ENCODE assay signal across 13 cellular contexts in the genomic region with DNA sequence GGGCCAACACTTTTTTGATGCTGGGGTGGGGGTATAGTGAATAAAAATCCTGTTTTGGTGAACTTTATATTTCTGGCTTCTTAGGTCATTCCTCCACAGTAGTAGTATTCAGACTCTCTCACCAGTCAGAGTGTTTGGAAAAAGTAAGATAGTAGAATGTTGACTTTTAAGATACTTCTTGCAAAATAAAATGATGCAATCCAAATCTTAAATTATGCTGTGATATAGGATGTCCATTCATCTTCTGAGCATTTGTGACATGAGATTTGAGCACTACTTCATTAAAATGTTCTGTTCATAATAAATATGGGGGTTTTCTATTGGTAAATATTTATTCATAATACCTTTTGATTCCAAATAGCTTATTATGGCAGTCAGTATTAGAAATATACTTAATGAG.
DNase-seq lines count a peak whose midpoint lies in the region; ATAC-seq, FAIRE-seq and TF ChIP-seq lines count a peak whose summit lies in the region.
"Had no signal": no experiment of that assay in that cellular context is flagged by ENCODE, and none has a peak within 500 bp of the region (broad histone marks: within the 10 kb centered on the region; RNA-seq: fewer than 3 reads in every experiment).

No MANE protein-coding gene starts in this region.

- H3K4me2 ChIP-seq in MM.1S (ENCODE audit: low read depth, low read length) (peak overlapping the region; percentile 53; the same call in 1 of the 2 replicates), K562 (ENCODE audit: insufficient read depth, low read length) (no peak overlapping the region)
- H3K4me2 ChIP-seq: GM23338 had no signal

- ATAC-seq in K562, result no peak
- ATAC-seq: GM23338 had no signal

- peaks cover 6% of the 10 kb centered on the region for H3F3A ChIP-seq in MM.1S (ENCODE audit: insufficient read depth, low read length)

- intact Hi-C loops in CD14-positive monocyte (cut with micrococcal nuclease), result no loop called here
- intact Hi-C loops in K562 (cut with micrococcal nuclease), result no loop called here
- intact Hi-C loops in esophagus muscularis mucosa (cut with DNase I), result no loop called here

- no peaks in the 10 kb centered on the region for H3K9me3 ChIP-seq in MM.1S (replicated peaks; ENCODE audit: insufficient read depth, low read length)
- H3K9me3 ChIP-seq in K562 (replicated peaks; ENCODE audit: control insufficient read depth, insufficient read depth, low read depth, low read length), result no peaks in the 10 kb centered on the region
- no peaks in the 10 kb centered on the region for H3K9me3 ChIP-seq in esophagus muscularis mucosa

- no peaks in the 10 kb centered on the region for H3K9me1 ChIP-seq in K562 (ENCODE audit: control insufficient read depth, insufficient read depth, low read length)

- CTCF ChIA-PET in K562 (lab: Yijun Ruan, JAX; ENCODE audit: low intra/inter-chr PET ratio), result no interaction called here

- H3K4me1 Mint-ChIP-seq in CD14-positive monocyte, result peaks cover 17% of the 10 kb centered on the region
- H3K4me1 Mint-ChIP-seq: CD8-positive, alpha-beta memory T cell; GM23338; H9 had no signal

- no peaks in the 10 kb centered on the region for H3K27me3 Mint-ChIP-seq in CD14-positive monocyte (ENCODE audit: low read depth in 3 of 3)
- H3K27me3 Mint-ChIP-seq: CD8-positive, alpha-beta memory T cell had no signal

- H3K9me3 Mint-ChIP-seq in CD14-positive monocyte, result peaks cover 0 to 2% (median 0%) of the 10 kb centered on the region in 7 donors
- H3K9me3 Mint-ChIP-seq: CD8-positive, alpha-beta memory T cell; GM23338; H9 had no signal

- peaks cover 17 to 22% of the 10 kb centered on the region in 2 donors for H3K36me3 Mint-ChIP-seq in CD14-positive monocyte

- no peak for TF ChIP-seq POLR2A in K562 (conservative IDR thresholded peaks at IDR 0.05)
- TF ChIP-seq POLR2A in esophagus muscularis mucosa (IDR thresholded peaks at IDR 0.05; ENCODE audit: low read depth), result no peak

- no TSS peak for BruUV-seq in K562 (replicated peaks; lab: Mats Ljungman, UMichigan)

- no peaks in the 10 kb centered on the region for H3K9me2 ChIP-seq in MM.1S (replicated peaks; ENCODE audit: insufficient read depth, low read length)

- POLR2A ChIA-PET in K562 (lab: Yijun Ruan, JAX), result no interaction called here

- no peak overlapping the region for H3K9ac ChIP-seq in MM.1S (ENCODE audit: low read length)
- H3K9ac ChIP-seq in K562 (ENCODE audit: insufficient read depth in 1 of 2, low read depth in 2 of 2, low read length in 2 of 2), result no peak overlapping the region

- H3K36me3 ChIP-seq in MM.1S (replicated peaks; ENCODE audit: insufficient read depth, low read length) (no peaks in the 10 kb centered on the region), K562 (ENCODE audit: control insufficient read depth, insufficient read depth, low read length) (peaks cover 85% of the 10 kb centered on the region), esophagus muscularis mucosa (peaks cover 0 to 6% (median 3%) of the 10 kb centered on the region in 4 donors)

- in situ Hi-C loops in K562 (cut with MboI), result no loop called here
- in situ Hi-C loops in GM13976 (cut with MboI; ENCODE audit: low sequenced_read_pairs, unreplicated experiment), result no loop called here

- peaks cover 14% of the 10 kb centered on the region for H3K4me1 ChIP-seq in MM.1S (ENCODE audit: low read length)
- H3K4me1 ChIP-seq in K562 (replicated peaks in 1 of 2; ENCODE audit: control insufficient read depth in 2 of 2, insufficient read depth in 2 of 2, low read length in 2 of 2), result no peaks in the 10 kb centered on the region
- peaks cover 0 to 3% (median 0%) of the 10 kb centered on the region in 4 donors for H3K4me1 ChIP-seq in esophagus muscularis mucosa

- TF ChIP-seq CTCF in CD14-positive monocyte (IDR thresholded peaks at IDR 0.05) (no peak), MM.1S (IDR thresholded peaks at IDR 0.05; ENCODE audit: low read length) (no peak), K562 (IDR thresholded peaks at IDR 0.05 in 2 of 3, conservative IDR thresholded peaks at IDR 0.05 in 1 of 3; ENCODE audit: insufficient read depth in 2 of 3, low read depth in 1 of 3, low read length in 3 of 3) (no peak), fibroblast of the aortic adventitia (IDR thresholded peaks at IDR 0.05; ENCODE audit: insufficient read depth, low read length) (no peak), GM13976 (IDR thresholded peaks at IDR 0.05; ENCODE audit: borderline replicate concordance, control extremely low read depth, extremely low read depth, insufficient read depth, missing control alignments) (no peak), esophagus muscularis mucosa (IDR thresholded peaks at IDR 0.05) (no peak)

- no peak overlapping the region for H2AFZ ChIP-seq in MM.1S (ENCODE audit: low read length)
- no peak overlapping the region for H2AFZ ChIP-seq in K562 (ENCODE audit: low read depth, low read length)
- H2AFZ ChIP-seq: GM23338 had no signal

- H3K79me2 ChIP-seq in MM.1S (ENCODE audit: low read length) (no peaks in the 10 kb centered on the region), K562 (ENCODE audit: control insufficient read depth, insufficient read depth, low read length) (peaks cover 60% of the 10 kb centered on the region)

- no peak for FAIRE-seq in K562 (lab: Jason Lieb, UNC)
- FAIRE-seq: GM12878 had no signal

- H3K27ac Mint-ChIP-seq in CD14-positive monocyte, result peak overlapping the region in 5 of 7 donors; percentile 30 to 54 (median 42)
- H3K27ac Mint-ChIP-seq: CD8-positive, alpha-beta memory T cell; GM23338; H9 had no signal

- no peak for TF ChIP-seq RAD21 in K562 (CRISPR knock-in tag; conservative IDR thresholded peaks at IDR 0.05 in 1 of 2, IDR thresholded peaks at IDR 0.05 in 1 of 2)

- no peaks in the 10 kb centered on the region for H3K27me3 ChIP-seq in MM.1S (replicated peaks; ENCODE audit: insufficient read depth, low read length)
- no peaks in the 10 kb centered on the region for H3K27me3 ChIP-seq in K562 (ENCODE audit: control insufficient read depth in 2 of 2, insufficient read depth in 2 of 2, low read length in 2 of 2)
- no peaks in the 10 kb centered on the region for H3K27me3 ChIP-seq in esophagus muscularis mucosa

- no peak overlapping the region for H3K4me3 Mint-ChIP-seq in CD14-positive monocyte
- H3K4me3 Mint-ChIP-seq: CD8-positive, alpha-beta memory T cell; GM23338; H9 had no signal

- no peak for DNase-seq in CD14-positive monocyte (ENCODE audit: low spot score)
- no peak for DNase-seq in MM.1S
- DNase-seq in K562 (ENCODE audit: extremely low read depth in 1 of 4, low spot score in 3 of 4), result no peak
- peak; percentile 6 for DNase-seq in fibroblast of the aortic adventitia (ENCODE audit: low read depth)
- DNase-seq in GM13976 (ENCODE audit: low spot score), result no peak
- no peak for DNase-seq in activated CD4-positive, CD25-positive, alpha-beta regulatory T cell (lab: John Stamatoyannopoulos, UW)
- DNase-seq in activated gamma-delta T cell treated with Interleukin-2 at 50 U/mL for 16 hours, result no peak
- DNase-seq in esophagus muscularis mucosa (ENCODE audit: extremely low spot score), result no peak
- DNase-seq: CD8-positive, alpha-beta memory T cell; DMS 273 treated with DMSO at 0.1 percent for 48 hours; H9 had no signal

- no peak overlapping the region for H3K27ac ChIP-seq in MM.1S (ENCODE audit: low read length)
- no peak overlapping the region for H3K27ac ChIP-seq in K562 (ENCODE audit: extremely low read depth, low read depth, low read length)
- H3K27ac ChIP-seq in esophagus muscularis mucosa (replicated peaks in 1 of 4), result no peak overlapping the region

- H4K20me1 ChIP-seq in MM.1S (ENCODE audit: insufficient read depth, low read length) (no peaks in the 10 kb centered on the region), K562 (replicated peaks; ENCODE audit: control insufficient read depth, insufficient read depth, low read length) (no peaks in the 10 kb centered on the region)

- TF ChIP-seq EP300 in K562 (IDR thresholded peaks at IDR 0.05; ENCODE audit: low read length), result no peak
- no peak for TF ChIP-seq EP300 in esophagus muscularis mucosa (IDR thresholded peaks at IDR 0.05)

- H3K4me3 ChIP-seq in MM.1S (ENCODE audit: low read length) (no peak overlapping the region), K562 (no peak overlapping the region), fibroblast of the aortic adventitia (ENCODE audit: low read depth, low read length) (no peak overlapping the region), esophagus muscularis mucosa (no peak overlapping the region)
- H3K4me3 ChIP-seq: GM12878, GM23338 had no signal

TF ChIP-seq in K562, 482 proteins besides CTCF, POLR2A, EP300 and RAD21 (continues in another document):
- TF ChIP-seq, protein P1, sequence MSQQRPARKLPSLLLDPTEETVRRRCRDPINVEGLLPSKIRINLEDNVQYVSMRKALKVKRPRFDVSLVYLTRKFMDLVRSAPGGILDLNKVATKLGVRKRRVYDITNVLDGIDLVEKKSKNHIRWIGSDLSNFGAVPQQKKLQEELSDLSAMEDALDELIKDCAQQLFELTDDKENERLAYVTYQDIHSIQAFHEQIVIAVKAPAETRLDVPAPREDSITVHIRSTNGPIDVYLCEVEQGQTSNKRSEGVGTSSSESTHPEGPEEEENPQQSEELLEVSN (IDR thresholded peaks at IDR 0.05; ENCODE audit: borderline replicate concordance in 1 of 2, extremely low read depth in 1 of 2, insufficient read depth in 1 of 2, insufficient read length in 1 of 2, low read depth in 1 of 2, low read length in 1 of 2, poor library complexity in 1 of 2, severe bottlenecking in 1 of 2), result no peak
- no peak for TF ChIP-seq ZNF668 (CRISPR knock-in tag; IDR thresholded peaks at IDR 0.05)
- TF ChIP-seq FOXA1 (IDR thresholded peaks at IDR 0.05; ENCODE audit: borderline replicate concordance), result no peak
- no peak for TF ChIP-seq ZNF23 (CRISPR knock-in tag; IDR thresholded peaks at IDR 0.05)
- no peak for TF ChIP-seq NFXL1 (CRISPR knock-in tag; IDR thresholded peaks at IDR 0.05)
- TF ChIP-seq LCOR (CRISPR knock-in tag; IDR thresholded peaks at IDR 0.05), result no peak
- TF ChIP-seq, protein P2, sequence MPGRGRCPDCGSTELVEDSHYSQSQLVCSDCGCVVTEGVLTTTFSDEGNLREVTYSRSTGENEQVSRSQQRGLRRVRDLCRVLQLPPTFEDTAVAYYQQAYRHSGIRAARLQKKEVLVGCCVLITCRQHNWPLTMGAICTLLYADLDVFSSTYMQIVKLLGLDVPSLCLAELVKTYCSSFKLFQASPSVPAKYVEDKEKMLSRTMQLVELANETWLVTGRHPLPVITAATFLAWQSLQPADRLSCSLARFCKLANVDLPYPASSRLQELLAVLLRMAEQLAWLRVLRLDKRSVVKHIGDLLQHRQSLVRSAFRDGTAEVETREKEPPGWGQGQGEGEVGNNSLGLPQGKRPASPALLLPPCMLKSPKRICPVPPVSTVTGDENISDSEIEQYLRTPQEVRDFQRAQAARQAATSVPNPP (IDR thresholded peaks at IDR 0.05; ENCODE audit: borderline replicate concordance, insufficient read depth, insufficient read length), result no peak
- no peak for TF ChIP-seq KAT8 (IDR thresholded peaks at IDR 0.05; ENCODE audit: low read depth)
- no peak for TF ChIP-seq HNRNPUL1 (IDR thresholded peaks at IDR 0.05; ENCODE audit: low read length)
- TF ChIP-seq CEBPB (tag; IDR thresholded peaks at IDR 0.05), result peak; percentile 14; the same call in 1 of the 2 replicates
- TF ChIP-seq CEBPG (CRISPR knock-in tag; IDR thresholded peaks at IDR 0.05), result no peak
- peak; percentile 45 to 72; a peak in 3 of 4 replicates for TF ChIP-seq CEBPG (tag; conservative IDR thresholded peaks at IDR 0.05 in 1 of 2, IDR thresholded peaks at IDR 0.05 in 1 of 2)
